Comparison of ENCODE assay signal across 32 cellular contexts in the genomic region with DNA sequence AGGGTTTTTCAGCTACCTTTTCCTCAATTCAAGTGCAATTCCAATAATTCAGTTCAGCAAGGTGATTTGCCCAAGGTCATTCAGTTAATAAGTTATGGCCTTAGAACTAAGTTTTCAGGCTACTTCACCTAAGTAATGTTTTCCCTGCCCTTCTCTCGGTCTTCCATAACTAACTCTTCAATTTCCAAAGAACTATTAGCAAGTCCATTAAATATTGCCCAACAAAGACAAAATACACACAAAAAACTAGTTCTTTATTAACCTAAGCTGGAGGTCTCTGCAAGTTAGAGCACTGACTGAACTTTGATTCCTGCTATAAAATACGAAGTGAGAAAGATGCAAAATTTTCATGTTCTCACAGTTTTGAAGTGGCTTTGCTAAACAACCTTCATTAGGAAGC. TPM values are rescaled to one million over a fixed set of nuclear protein-coding genes. Genes with fewer than 3 reads are reported as not detected.
"Had no signal": no experiment of that assay in that cellular context is flagged by ENCODE, and none has a peak within 500 bp of the region (broad histone marks: within the 10 kb centered on the region; RNA-seq: fewer than 3 reads in every experiment).

No MANE protein-coding gene starts in this region.

- H3K4me3 Mint-ChIP-seq: activated CD4-positive, alpha-beta memory T cell treated with anti-CD3 and anti-CD28 coated beads, Interleukin-2, amount 10 ng/mL, durations not matched to agents 7 days and 5 days; activated CD8-positive, alpha-beta memory T cell treated with anti-CD3 and anti-CD28 coated beads, Interleukin-2, amount 10 ng/mL, durations not matched to agents 7 days and 5 days; activated naive CD8-positive, alpha-beta T cell treated with anti-CD3 and anti-CD28 coated beads for 36 hours had no signal

- H3K27me3 Mint-ChIP-seq: activated CD4-positive, alpha-beta memory T cell treated with anti-CD3 and anti-CD28 coated beads, Interleukin-2, amount 10 ng/mL, durations not matched to agents 7 days and 5 days; activated CD8-positive, alpha-beta memory T cell treated with anti-CD3 and anti-CD28 coated beads, Interleukin-2, amount 10 ng/mL, durations not matched to agents 7 days and 5 days; activated naive CD8-positive, alpha-beta T cell treated with anti-CD3 and anti-CD28 coated beads for 36 hours had no signal

- H3K27me3 ChIP-seq: brain microvascular endothelial cell, SJCRH30 had no signal

- H3K4me1 ChIP-seq: SJCRH30 had no signal

- H3K27ac Mint-ChIP-seq: activated CD4-positive, alpha-beta memory T cell treated with anti-CD3 and anti-CD28 coated beads, Interleukin-2, amount 10 ng/mL, durations not matched to agents 7 days and 5 days; activated CD8-positive, alpha-beta memory T cell treated with anti-CD3 and anti-CD28 coated beads, Interleukin-2, amount 10 ng/mL, durations not matched to agents 7 days and 5 days; activated naive CD8-positive, alpha-beta T cell treated with anti-CD3 and anti-CD28 coated beads for 36 hours had no signal

- H3K4me1 Mint-ChIP-seq: activated CD4-positive, alpha-beta memory T cell treated with anti-CD3 and anti-CD28 coated beads, Interleukin-2, amount 10 ng/mL, durations not matched to agents 7 days and 5 days; activated CD8-positive, alpha-beta memory T cell treated with anti-CD3 and anti-CD28 coated beads, Interleukin-2, amount 10 ng/mL, durations not matched to agents 7 days and 5 days; activated naive CD8-positive, alpha-beta T cell treated with anti-CD3 and anti-CD28 coated beads for 36 hours had no signal

- ATAC-seq: activated CD8-positive, alpha-beta memory T cell treated with anti-CD3 and anti-CD28 coated beads, Interleukin-2, amount 10 ng/mL, durations not matched to agents 7 days and 5 days; Panc1 had no signal

- H3K9me3 ChIP-seq: SJCRH30 had no signal

- H3K27ac ChIP-seq: brain microvascular endothelial cell, SJCRH30, SK-N-MC, WERI-Rb-1 had no signal

- DNase-seq: activated CD4-positive, alpha-beta memory T cell treated with anti-CD3 and anti-CD28 coated beads, Interleukin-2, amount 10 ng/mL, durations not matched to agents 7 days and 5 days; activated CD4-positive, alpha-beta T cell treated with anti-CD3 and anti-CD28 coated beads for 1 hour; activated CD4-positive, alpha-beta T cell treated with anti-CD3 and anti-CD28 coated beads for 48 hours; activated CD4-positive, CD25-positive, alpha-beta regulatory T cell; activated CD8-positive, alpha-beta memory T cell treated with anti-CD3 and anti-CD28 coated beads for 24 hours; activated CD8-positive, alpha-beta memory T cell treated with anti-CD3 and anti-CD28 coated beads, Interleukin-2, amount 10 ng/mL, durations not matched to agents 7 days and 5 days; activated CD8-positive, alpha-beta memory T cell treated with anti-CD3 and anti-CD28 coated beads, Interleukin-2, amount 50 U/mL, for 48 hours; activated effector memory CD4-positive, alpha-beta T cell treated with Interleukin-2 at 50 U/mL for 16 hours; activated naive CD4-positive, alpha-beta T cell; activated naive CD4-positive, alpha-beta T cell treated with anti-CD3 and anti-CD28 coated beads, Interleukin-2, amount 50 U/mL, for 16 hours; activated naive CD8-positive, alpha-beta T cell treated with anti-CD3 and anti-CD28 coated beads for 36 hours; activated T-cell treated with anti-CD3 and anti-CD28 coated beads, Interleukin-2, amount 50 U/mL, for 48 hours; amniotic stem cell; aorta; brain microvascular endothelial cell; Karpas-422; KBM-7; NCI-H1105; NCI-H1417 treated with DMSO at 0.1 percent for 48 hours; NCI-H187 treated with DMSO at 0.1 percent for 48 hours; NCI-H2081; NCI-H226; NCI-H524 treated with DMSO at 0.1 percent for 48 hours; SHP77; SJCRH30; T1000; WERI-Rb-1 had no signal

- H3K4me3 ChIP-seq: SJCRH30, SK-N-MC had no signal

- H3K36me3 ChIP-seq: brain microvascular endothelial cell, SJCRH30, WERI-Rb-1 had no signal

- H3K36me3 Mint-ChIP-seq: activated naive CD8-positive, alpha-beta T cell treated with anti-CD3 and anti-CD28 coated beads for 36 hours had no signal

RNA-seq across cellular contexts. Expression of gene TASL, which starts 48.8 kb away (rescaled TPM):
- total RNA-seq: MCF 10A, NCI-H460, RPMI7951, SJCRH30 had no signal
